10 cellular contexts compared by ENCODE assay signal in genomic region chr13:94233401-94233800, GRCh38.
A peak's percentile ranks its signal among the peaks of the same experiment; 100 is the strongest.
DNase-seq lines count a peak whose midpoint lies in the region; ATAC-seq and TF ChIP-seq lines count a peak whose summit lies in the region.
"Had no signal": no experiment of that assay in that cellular context is flagged by ENCODE, and none has a peak within 500 bp of the region (broad histone marks: within the 10 kb centered on the region; RNA-seq: fewer than 3 reads in every experiment).

No MANE protein-coding gene starts in this region.

- CTCF ChIA-PET in AG04450 (lab: Charles Lee): no interaction called here

- H3K27me3 ChIP-seq in AG04450 (ENCODE audit: control insufficient read depth, insufficient read depth, low read length): no peaks in the 10 kb centered on the region

- no peak for TF ChIP-seq CTCF in AG04450 (IDR thresholded peaks at IDR 0.05; ENCODE audit: low read depth, low read length)

- no peak overlapping the region; the same call in 1 of the 2 replicates for H3K4me3 ChIP-seq in AG04450 (ENCODE audit: low read depth, low read length)

- DNase-seq in AG04450 (ENCODE audit: low read depth, low spot score) (peak; percentile 79), M059J (ENCODE audit: low read depth) (peak; percentile 79), dermis microvascular lymphatic vessel endothelial cell (ENCODE audit: low read depth in 2 of 2) (peak; percentile 60 to 94), midbrain (lab: John Stamatoyannopoulos, UW) (peak; percentile 36), DMS79 (lab: John Stamatoyannopoulos, UW) (no peak), SIG-M5 treated with dmso at 0.1 percent for 504 hours (lab: John Stamatoyannopoulos, UW; ENCODE audit: unreplicated experiment) (no peak)
- DNase-seq in activated CD4-positive, alpha-beta T cell treated with anti-CD3 and anti-CD28 coated beads for 48 hours: no peak
- DNase-seq: activated naive CD8-positive, alpha-beta T cell treated with anti-CD3 and anti-CD28 coated beads, Interleukin-2, amount 10 ng/mL, durations not matched to agents 7 days and 5 days had no signal

- POLR2A ChIA-PET in AG04450 (lab: Yijun Ruan, JAX): no interaction called here

- no peak for ATAC-seq in GM21737 (IDR thresholded peaks at IDR 0.05; ENCODE audit: unreplicated experiment)
- ATAC-seq: WTC11 had no signal

- no peaks in the 10 kb centered on the region for H3K9me3 ChIP-seq in AG04450 (ENCODE audit: control insufficient read depth, insufficient read depth, low read length)

- no peak overlapping the region for H3K27ac ChIP-seq in AG04450 (ENCODE audit: low read depth, low read length)

Comparison
In these comparisons a context has a peak if more than half of its experiments do, and no peak if none do; other contexts are left out.
1. DNase-seq: peak in AG04450 (single experiment), M059J (single experiment), dermis microvascular lymphatic vessel endothelial cell (2 of 2) and midbrain (single experiment); none in activated CD4-positive, alpha-beta T cell treated with anti-CD3 and anti-CD28 coated beads for 48 hours (single experiment), DMS79 (single experiment) and SIG-M5 treated with dmso at 0.1 percent for 504 hours (single experiment).